Comparison of ENCODE assay signal across 8 cellular contexts in genomic region chr18:55415258-55415871, GRCh38.
DNase-seq lines count a peak whose midpoint lies in the region; ATAC-seq and TF ChIP-seq lines count a peak whose summit lies in the region.

No MANE protein-coding gene starts in this region.

- POLR2A ChIA-PET in AG04450 (lab: Yijun Ruan, JAX) (no interaction called here), activated B cell treated with CpG ODN at 0.5 μM for 24 hours (lab: Charles Lee) (interaction anchor here (0.6 to 1.1 kb wide), 5 partner anchors 48 to 172 kb away, joined by 3 to 11 read pairs (median 3); no protein-coding TSS in a partner anchor)

- no peaks in the 10 kb centered on the region for H3K27me3 ChIP-seq in AG04450 (ENCODE audit: control insufficient read depth, insufficient read depth, low read length)

- CTCF ChIA-PET in AG04450 (lab: Charles Lee) = interaction anchor here (0.6 to 3.5 kb wide), 60 partner anchors 9 to 1160 kb away, joined by 3 to 36 read pairs (median 4); no protein-coding TSS in a partner anchor
- CTCF ChIA-PET in activated B cell treated with CpG ODN at 0.5 μM for 24 hours (lab: Charles Lee) = interaction anchor here (0.7 to 4.3 kb wide), 23 partner anchors 9 to 1163 kb away, joined by 3 to 35 read pairs (median 4); no protein-coding TSS in a partner anchor

- peak; percentile 90 for TF ChIP-seq CTCF in AG04450 (IDR thresholded peaks at IDR 0.05; ENCODE audit: low read depth, low read length)
- peak; percentile 96 for TF ChIP-seq CTCF in activated B cell treated with CpG ODN at 0.5 μM for 24 hours (IDR thresholded peaks at IDR 0.05)

- intact Hi-C loops in activated B cell treated with CpG ODN at 0.5 μM for 24 hours (cut with micrococcal nuclease) (loop anchor here (1.0 to 5.0 kb wide), 9 partner anchors 38 to 1161 kb away; no protein-coding TSS in a partner anchor), left colon (cut with DNase I, micrococcal nuclease) (loop anchor here in 1 of 2 donors (5.0 to 10.0 kb wide), 3 partner anchors 167 to 1159 kb away; no protein-coding TSS in a partner anchor)

- peak overlapping the region; percentile 53 for H3K27ac Mint-ChIP-seq in activated B cell treated with CpG ODN at 0.5 μM for 24 hours

- H3K4me3 Mint-ChIP-seq in activated B cell treated with CpG ODN at 0.5 μM for 24 hours = no peak overlapping the region

- H3K27ac ChIP-seq in AG04450 (ENCODE audit: low read depth, low read length) = no peak overlapping the region

- H3K9me3 ChIP-seq in AG04450 (ENCODE audit: control insufficient read depth, insufficient read depth, low read length) = no peaks in the 10 kb centered on the region

- no peaks in the 10 kb centered on the region for H3K9me3 Mint-ChIP-seq in activated B cell treated with CpG ODN at 0.5 μM for 24 hours

- H3K4me1 Mint-ChIP-seq in activated B cell treated with CpG ODN at 0.5 μM for 24 hours = peaks cover 36% of the 10 kb centered on the region

- no peaks in the 10 kb centered on the region for H3K27me3 Mint-ChIP-seq in activated B cell treated with CpG ODN at 0.5 μM for 24 hours

- no peaks in the 10 kb centered on the region for H3K36me3 Mint-ChIP-seq in activated B cell treated with CpG ODN at 0.5 μM for 24 hours (ENCODE audit: low read depth)

- DNase-seq in AG04450 (ENCODE audit: low read depth, low spot score) (peak; percentile 48), NCI-H2171 (lab: John Stamatoyannopoulos, UW) (peak; percentile 63), activated B cell treated with CpG ODN at 0.5 μM for 24 hours (peak; percentile 74), left colon (peak; percentile 65 to 90)
- DNase-seq in central memory CD4-positive, alpha-beta T cell = peak; percentile 6
- DNase-seq in stimulated activated CD4-positive, alpha-beta T cell treated with anti-CD3 and anti-CD28 coated beads, Interleukin-4, amount 100 ng/mL, for 24 hours = peak; percentile 71

- no peak overlapping the region for H3K4me3 ChIP-seq in AG04450 (ENCODE audit: low read depth, low read length)

- peak; percentile 71 for ATAC-seq in GM18520 (IDR thresholded peaks at IDR 0.05; ENCODE audit: unreplicated experiment)
- ATAC-seq in HG03097 (IDR thresholded peaks at IDR 0.05; ENCODE audit: low FRiP score, unreplicated experiment) = peak; percentile 69
- ATAC-seq in activated B cell treated with CpG ODN at 0.5 μM for 24 hours (ENCODE audit: low read depth) = peak; percentile 92
- ATAC-seq in left colon = peak; percentile 56

Comparison
In these comparisons a context has a peak if more than half of its experiments do, and no peak if none do; other contexts are left out.
1. DNase-seq: peak in every context shown above with its lines; median percentile 78 in left colon; 74 in activated B cell treated with CpG ODN at 0.5 μM for 24 hours; 71 in stimulated activated CD4-positive, alpha-beta T cell treated with anti-CD3 and anti-CD28 coated beads, Interleukin-4, amount 100 ng/mL, for 24 hours; 63 in NCI-H2171; 48 in AG04450; 6 in central memory CD4-positive, alpha-beta T cell.